In the genomic region with DNA sequence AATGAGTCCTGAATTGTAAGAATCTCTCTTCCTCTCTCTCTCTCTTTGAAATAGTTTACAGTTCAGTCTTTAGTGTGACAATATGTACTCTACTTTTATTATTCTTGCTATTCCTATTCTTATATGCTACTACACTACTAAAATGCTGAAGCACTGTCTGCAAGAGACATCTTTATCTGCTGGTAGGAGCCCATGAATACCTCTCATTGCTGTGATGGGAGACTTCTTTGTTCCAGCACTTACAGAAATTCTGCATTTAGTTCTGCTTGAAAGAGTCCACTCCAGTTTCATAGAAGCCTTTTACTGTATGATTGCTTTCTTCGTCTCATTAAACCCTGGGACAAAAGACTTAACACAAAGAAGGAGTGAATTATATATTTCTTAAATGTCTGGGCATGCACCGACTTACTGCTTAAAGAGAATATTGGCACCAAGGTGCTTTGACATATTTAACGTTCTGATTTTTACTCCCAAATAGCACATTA, we compare ENCODE assay signal across 19 cellular contexts.
DNase-seq lines count a peak whose midpoint lies in the region; ATAC-seq and TF ChIP-seq lines count a peak whose summit lies in the region.
"Had no signal": no experiment of that assay in that cellular context is flagged by ENCODE, and none has a peak within 500 bp of the region (broad histone marks: within the 10 kb centered on the region; RNA-seq: fewer than 3 reads in every experiment).

No MANE protein-coding gene starts in this region.

- DNase-seq in NCI-H2227 treated with DMSO at 0.1 percent for 48 hours (lab: John Stamatoyannopoulos, UW) (peak; percentile 8), NCI-H2227 (lab: John Stamatoyannopoulos, UW; ENCODE audit: unreplicated experiment) (no peak), NCI-H2107 (lab: John Stamatoyannopoulos, UW) (peak; percentile 8), coronary artery (ENCODE audit: low spot score) (no peak), NCI-H345 (lab: John Stamatoyannopoulos, UW) (no peak)
- DNase-seq in activated CD4-positive, CD25-positive, alpha-beta regulatory T cell (lab: John Stamatoyannopoulos, UW) = no peak
- DNase-seq: 8988T; Caco-2; CD4-positive, alpha-beta T cell; GF-D8; H7; NCI-H1930; NCI-H524; SHP77 had no signal

- ATAC-seq in GM21526 (IDR thresholded peaks at IDR 0.05; ENCODE audit: low FRiP score, unreplicated experiment) (no peak), HG02884 (IDR thresholded peaks at IDR 0.05; ENCODE audit: unreplicated experiment) (no peak)

- peak overlapping the region; percentile 5 for H3K4me3 ChIP-seq in coronary artery
- H3K4me3 ChIP-seq: SK-N-MC had no signal

- no peak for TF ChIP-seq CTCF in coronary artery (IDR thresholded peaks at IDR 0.05)

- H3K27ac ChIP-seq in coronary artery = no peak overlapping the region
- H3K27ac ChIP-seq: HL-60, KMS-11, SK-N-MC had no signal

Comparison
In these comparisons a context has a peak if more than half of its experiments do, and no peak if none do; other contexts are left out.
1. DNase-seq: peak in NCI-H2227 treated with DMSO at 0.1 percent for 48 hours (single experiment) and NCI-H2107 (single experiment); none in NCI-H2227 (single experiment), coronary artery (single experiment), NCI-H345 (single experiment) and activated CD4-positive, CD25-positive, alpha-beta regulatory T cell (0 of 4).